15 cellular contexts compared by ENCODE assay signal in genomic region chr13:25276748-25277147, GRCh38. TPM values are rescaled to one million over a fixed set of nuclear protein-coding genes. Genes with fewer than 3 reads are reported as not detected.
DNase-seq lines count a peak whose midpoint lies in the region; ATAC-seq and TF ChIP-seq lines count a peak whose summit lies in the region.
"Had no signal": no experiment of that assay in that cellular context is flagged by ENCODE, and none has a peak within 500 bp of the region (broad histone marks: within the 10 kb centered on the region; RNA-seq: fewer than 3 reads in every experiment).

No MANE protein-coding gene starts in this region.

- peaks cover 32% of the 10 kb centered on the region for H3K36me3 ChIP-seq in SK-N-MC (ENCODE audit: insufficient read depth, low read length)

- no peak overlapping the region for H3K9ac ChIP-seq in SK-N-MC (ENCODE audit: insufficient read length)

- peak; percentile 10 for TF ChIP-seq CTCF in foreskin keratinocyte (conservative IDR thresholded peaks at IDR 0.05)
- TF ChIP-seq CTCF in endothelial cell (IDR thresholded peaks at IDR 0.05; ENCODE audit: unreplicated experiment): no peak

- H3K27ac ChIP-seq in SK-N-MC (peak overlapping the region; percentile 22; the same call in 1 of the 2 replicates), foreskin keratinocyte (peak overlapping the region; percentile 22)
- H3K27ac ChIP-seq: cardiac muscle cell, skin epidermis had no signal

- H3K4me3 Mint-ChIP-seq in endothelial cell (ENCODE audit: unreplicated experiment): no peak overlapping the region

- H3K27me3 ChIP-seq in foreskin keratinocyte: no peaks in the 10 kb centered on the region
- H3K27me3 ChIP-seq: cardiac muscle cell had no signal

- H3K27ac Mint-ChIP-seq in endothelial cell (ENCODE audit: unreplicated experiment): no peak overlapping the region

- peaks cover 11% of the 10 kb centered on the region for H3K4me1 ChIP-seq in foreskin keratinocyte

- peak; percentile 29 for DNase-seq in EL
- DNase-seq in SK-N-MC (ENCODE audit: low read depth, low spot score): no peak
- peak; percentile 35 to 69 for DNase-seq in foreskin keratinocyte
- DNase-seq in NCI-H2081 treated with DMSO at 0.1 percent for 48 hours (lab: John Stamatoyannopoulos, UW): no peak
- DNase-seq in iPS-NIHi11 (ENCODE audit: low spot score): no peak
- no peak for DNase-seq in occipital lobe (lab: John Stamatoyannopoulos, UW)
- DNase-seq in endothelial cell (ENCODE audit: low spot score): no peak
- DNase-seq: hypothalamus, NCI-H1105 treated with DMSO at 0.1 percent for 48 hours, NCI-H510A treated with DMSO at 0.1 percent for 48 hours, trophoblast cell had no signal

- H3K4me3 ChIP-seq in SK-N-MC: no peak overlapping the region
- H3K4me3 ChIP-seq: cardiac muscle cell, skin epidermis had no signal

- no peaks in the 10 kb centered on the region for H3K9me3 Mint-ChIP-seq in endothelial cell (ENCODE audit: unreplicated experiment)

- H3K36me3 Mint-ChIP-seq in endothelial cell (ENCODE audit: low read depth, unreplicated experiment): peaks cover 8% of the 10 kb centered on the region

- H3K9me3 ChIP-seq in SK-N-MC (ENCODE audit: low read depth, low read length): peaks cover 5% of the 10 kb centered on the region; the same call in 1 of the 2 replicates

- H3K27me3 Mint-ChIP-seq in endothelial cell (ENCODE audit: unreplicated experiment): peaks cover 4% of the 10 kb centered on the region

- H3K4me1 Mint-ChIP-seq in endothelial cell (ENCODE audit: unreplicated experiment): peaks cover 18% of the 10 kb centered on the region

- ATAC-seq in GM21381 (IDR thresholded peaks at IDR 0.05; ENCODE audit: unreplicated experiment) (peak; percentile 43), foreskin keratinocyte (peak; percentile 100)
- ATAC-seq: Right ventricle myocardium inferior had no signal

RNA-seq across cellular contexts. Expression of gene MTMR6, which starts 10.5 kb away (rescaled TPM):
- total RNA-seq in foreskin keratinocyte: 25.4 and 25.8 TPM in 2 replicates
- polyA plus RNA-seq in foreskin keratinocyte: 6.3 and 8.2 TPM in 2 replicates
- total RNA-seq in occipital lobe: 45.7 TPM
- total RNA-seq in endothelial cell (ENCODE audit: unreplicated experiment): 21.2 TPM

RNA-seq across cellular contexts. Expression of gene NUP58, which starts 24.7 kb away (rescaled TPM):
- total RNA-seq in foreskin keratinocyte (54.7 and 57.0 TPM in 2 replicates), occipital lobe (135 TPM), endothelial cell (ENCODE audit: unreplicated experiment) (49.9 TPM)
- 11.5 and 15.3 TPM in 2 replicates for polyA plus RNA-seq in foreskin keratinocyte

Comparison
In these comparisons a context has a peak if more than half of its experiments do, and no peak if none do; other contexts are left out.
1. DNase-seq: peak in EL (single experiment) and foreskin keratinocyte (2 of 2); none in SK-N-MC (single experiment), NCI-H2081 treated with DMSO at 0.1 percent for 48 hours (single experiment), iPS-NIHi11 (single experiment), occipital lobe (single experiment) and endothelial cell (single experiment).